8 cellular contexts compared by ENCODE assay signal in the genomic region with DNA sequence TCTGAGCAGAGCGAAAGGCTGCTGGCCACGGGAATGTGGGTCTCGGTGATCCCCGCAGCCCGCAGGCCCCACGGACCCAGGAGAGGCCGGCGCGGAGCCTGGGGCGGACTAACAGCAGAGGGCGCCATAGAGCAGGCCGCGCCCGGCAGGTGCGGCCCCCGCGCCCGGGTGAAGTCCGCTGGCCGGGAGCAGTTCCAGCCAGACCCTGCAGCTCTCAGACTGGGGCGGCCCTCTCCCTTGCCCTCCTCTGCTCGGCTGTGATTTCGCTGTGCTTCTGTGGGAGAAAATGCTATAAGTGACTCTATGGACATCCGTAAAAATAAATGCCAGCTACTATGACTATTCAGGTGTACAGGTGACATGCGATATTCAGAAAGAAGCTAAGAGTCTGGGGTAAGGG. TPM values are rescaled to one million over a fixed set of nuclear protein-coding genes. Genes with fewer than 3 reads are reported as not detected.
DNase-seq lines count a peak whose midpoint lies in the region; ATAC-seq and TF ChIP-seq lines count a peak whose summit lies in the region.

No MANE protein-coding gene starts in this region.

- peak; percentile 31 for DNase-seq in G401 (ENCODE audit: low spot score)
- DNase-seq in RPMI7951 (ENCODE audit: low read depth): peak; percentile 12
- peak; percentile 87 for DNase-seq in activated effector memory CD4-positive, alpha-beta T cell treated with anti-CD3 and anti-CD28 coated beads, Interleukin-2, amount 50 U/mL, for 16 hours
- peak; percentile 80 for DNase-seq in glutamatergic neuron
- DNase-seq in retina: peak; percentile 85

- peaks cover 21% of the 10 kb centered on the region for H3K27me3 Mint-ChIP-seq in glutamatergic neuron (ENCODE audit: unreplicated experiment)

- TF ChIP-seq CTCF in glutamatergic neuron (IDR thresholded peaks at IDR 0.05; ENCODE audit: partially characterized antibody, unreplicated experiment): peak; percentile 96

- peaks cover 3% of the 10 kb centered on the region for H3K9me3 Mint-ChIP-seq in glutamatergic neuron (ENCODE audit: unreplicated experiment)

- no peaks in the 10 kb centered on the region for H3K36me3 Mint-ChIP-seq in glutamatergic neuron (ENCODE audit: unreplicated experiment)

- ATAC-seq in HG02759 (IDR thresholded peaks at IDR 0.05; ENCODE audit: unreplicated experiment) (peak; percentile 82), HG02840 (IDR thresholded peaks at IDR 0.05; ENCODE audit: low FRiP score, unreplicated experiment) (no peak), HG03460 (IDR thresholded peaks at IDR 0.05; ENCODE audit: unreplicated experiment) (no peak)

- H3K27ac Mint-ChIP-seq in glutamatergic neuron (ENCODE audit: unreplicated experiment): no peak overlapping the region

- no peak overlapping the region for H3K4me3 Mint-ChIP-seq in glutamatergic neuron (ENCODE audit: unreplicated experiment)

- no peaks in the 10 kb centered on the region for H3K4me1 Mint-ChIP-seq in glutamatergic neuron (ENCODE audit: low read depth, unreplicated experiment)

- in situ Hi-C loops in G401 (cut with HindIII; ENCODE audit: low sequenced_read_pairs): no loop called here

RNA-seq across cellular contexts. Expression of a gene that starts 37.7 kb away (rescaled TPM):
- total RNA-seq in G401 (2014; rRNA removed; shearing (Covaris generic)): not detected in 2 replicates
- total RNA-seq in RPMI7951 (2014; rRNA removed; shearing (Covaris generic)): not detected in 2 replicates
- total RNA-seq in glutamatergic neuron (ENCODE audit: unreplicated experiment): not detected

Comparison
In these comparisons a context has a peak if more than half of its experiments do, and no peak if none do; other contexts are left out.
1. DNase-seq: peak in every context shown above with its lines; median percentile 87 in activated effector memory CD4-positive, alpha-beta T cell treated with anti-CD3 and anti-CD28 coated beads, Interleukin-2, amount 50 U/mL, for 16 hours; 85 in retina; 80 in glutamatergic neuron; 31 in G401; 12 in RPMI7951.